ENCODE assay signal across 8 cellular contexts in the genomic region with DNA sequence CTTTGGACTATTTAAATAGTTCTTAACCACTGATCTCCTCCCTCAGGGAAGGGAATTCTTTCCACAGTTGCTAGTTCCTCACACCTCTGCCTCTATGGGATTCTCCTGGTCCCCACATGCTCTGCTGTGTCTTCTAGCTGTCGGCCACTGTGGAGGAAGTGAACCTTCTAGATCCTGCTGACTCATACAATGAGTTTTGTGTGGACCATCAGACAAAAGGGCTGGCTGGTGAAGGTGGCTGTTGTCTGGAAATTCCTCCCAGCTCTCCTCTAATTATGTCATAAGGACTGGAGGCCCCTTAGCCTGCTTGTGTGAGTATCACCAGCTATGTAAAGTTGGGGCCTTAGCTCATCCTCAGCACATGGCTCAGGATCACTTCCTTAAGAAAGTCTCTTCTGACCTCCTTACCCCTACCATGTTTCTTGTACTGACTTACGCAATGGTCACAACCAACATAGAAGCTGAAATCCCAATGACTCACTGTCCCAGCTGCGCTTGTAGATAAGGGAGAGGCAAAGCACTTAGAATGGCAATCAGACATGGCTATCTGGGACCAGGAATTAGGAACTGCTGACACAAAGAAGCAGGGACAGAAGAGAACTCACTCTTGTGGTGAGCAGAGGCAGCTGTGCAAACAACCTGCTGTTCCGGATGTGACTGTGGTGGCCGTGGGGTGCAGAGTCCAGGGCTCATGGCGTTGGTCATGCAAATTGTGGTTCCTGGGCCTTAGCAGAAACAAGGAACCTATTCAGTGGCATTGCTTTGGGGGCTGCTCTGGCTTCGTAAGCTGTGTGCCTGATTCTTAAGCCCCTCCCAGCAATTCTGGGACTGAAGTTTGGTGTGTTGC. TPM values are rescaled to one million over a fixed set of nuclear protein-coding genes. Genes with fewer than 3 reads are reported as not detected.
DNase-seq lines count a peak whose midpoint lies in the region; ATAC-seq lines count a peak whose summit lies in the region.

No MANE protein-coding gene starts in this region.

- DNase-seq in activated T-cell treated with anti-CD3 and anti-CD28 coated beads, Interleukin-2, amount 50 U/mL, for 24 hours = no peak
- no peak for DNase-seq in activated T-cell treated with anti-CD3 and anti-CD28 coated beads, Interleukin-2, amount 50 U/mL, for 1 hour
- peak; percentile 98 for DNase-seq in NCI-H146 treated with DMSO at 0.1 percent for 48 hours (lab: John Stamatoyannopoulos, UW; ENCODE audit: unreplicated experiment)
- DNase-seq in activated naive CD8-positive, alpha-beta T cell treated with anti-CD3 and anti-CD28 coated beads for 36 hours = peak; percentile 9
- DNase-seq in right cardiac atrium = peak; percentile 63 to 81 (median 78)
- no peak for DNase-seq in stimulated activated CD4-positive, alpha-beta T cell treated with anti-CD3 and anti-CD28 coated beads, Interleukin-12 subunit alpha, Interleukin-12 subunit beta, amount 100 ng/mL, for 4 hours

- peak overlapping the region; percentile 62 for H3K27ac ChIP-seq in right cardiac atrium (ENCODE audit: low read length)
- peak overlapping the region; percentile 61 for H3K27ac ChIP-seq in skeletal muscle tissue (ENCODE audit: low read depth, low read length)

- H3K4me3 ChIP-seq in right cardiac atrium (ENCODE audit: low read length) (no peak overlapping the region), skeletal muscle tissue (ENCODE audit: low read length in 3 of 3) (no peak overlapping the region)

- intact Hi-C loops in right cardiac atrium (cut with DNase I) = loop anchor here in 1 of 4 donors (2.0 kb wide), 1 partner anchor 53 kb away; no protein-coding TSS in a partner anchor

- no peaks in the 10 kb centered on the region for H3K4me1 ChIP-seq in right cardiac atrium (ENCODE audit: control insufficient read depth, insufficient read depth, low read length)
- no peaks in the 10 kb centered on the region for H3K4me1 ChIP-seq in skeletal muscle tissue (ENCODE audit: control insufficient read depth in 3 of 3, insufficient read depth in 3 of 3, low read length in 3 of 3)

- H3K9me3 Mint-ChIP-seq in activated T-cell treated with anti-CD3 and anti-CD28 coated beads, Interleukin-2, amount 50 U/mL, for 24 hours = no peaks in the 10 kb centered on the region
- H3K9me3 Mint-ChIP-seq in activated naive CD8-positive, alpha-beta T cell treated with anti-CD3 and anti-CD28 coated beads for 36 hours = no peaks in the 10 kb centered on the region

- no peaks in the 10 kb centered on the region for H3K36me3 Mint-ChIP-seq in activated T-cell treated with anti-CD3 and anti-CD28 coated beads, Interleukin-2, amount 50 U/mL, for 24 hours (ENCODE audit: low read depth)
- H3K36me3 Mint-ChIP-seq in activated naive CD8-positive, alpha-beta T cell treated with anti-CD3 and anti-CD28 coated beads for 36 hours = peaks cover 2% of the 10 kb centered on the region

- peak overlapping the region; percentile 35 for H3K27ac Mint-ChIP-seq in activated T-cell treated with anti-CD3 and anti-CD28 coated beads, Interleukin-2, amount 50 U/mL, for 24 hours
- H3K27ac Mint-ChIP-seq in activated naive CD8-positive, alpha-beta T cell treated with anti-CD3 and anti-CD28 coated beads for 36 hours = no peak overlapping the region

- H3K27me3 Mint-ChIP-seq in activated T-cell treated with anti-CD3 and anti-CD28 coated beads, Interleukin-2, amount 50 U/mL, for 24 hours = no peaks in the 10 kb centered on the region
- no peaks in the 10 kb centered on the region for H3K27me3 Mint-ChIP-seq in activated naive CD8-positive, alpha-beta T cell treated with anti-CD3 and anti-CD28 coated beads for 36 hours

- no peak overlapping the region for H3K9ac ChIP-seq in skeletal muscle tissue (ENCODE audit: low read depth in 1 of 3, low read length in 3 of 3)

- H3K27me3 ChIP-seq in right cardiac atrium (ENCODE audit: control insufficient read depth, insufficient read depth) (no peaks in the 10 kb centered on the region), skeletal muscle tissue (ENCODE audit: control insufficient read depth in 3 of 3, insufficient read depth in 3 of 3, low read length in 3 of 3) (no peaks in the 10 kb centered on the region)

- peaks cover 11% of the 10 kb centered on the region for H3K4me1 Mint-ChIP-seq in activated T-cell treated with anti-CD3 and anti-CD28 coated beads, Interleukin-2, amount 50 U/mL, for 24 hours (ENCODE audit: low read depth)
- H3K4me1 Mint-ChIP-seq in activated naive CD8-positive, alpha-beta T cell treated with anti-CD3 and anti-CD28 coated beads for 36 hours = peaks cover 23% of the 10 kb centered on the region

- 44% methylated on average over 7 of the region's 7 CpGs for WGBS in right cardiac atrium

- peak; percentile 74 for ATAC-seq in HG02870 (IDR thresholded peaks at IDR 0.05; ENCODE audit: unreplicated experiment)
- peak; percentile 93 to 95 for ATAC-seq in right cardiac atrium

- no peaks in the 10 kb centered on the region for H3K36me3 ChIP-seq in skeletal muscle tissue (ENCODE audit: control insufficient read depth in 3 of 3, insufficient read depth in 3 of 3, low read length in 3 of 3)

- H3K4me3 Mint-ChIP-seq in activated T-cell treated with anti-CD3 and anti-CD28 coated beads, Interleukin-2, amount 50 U/mL, for 24 hours = no peak overlapping the region
- H3K4me3 Mint-ChIP-seq in activated naive CD8-positive, alpha-beta T cell treated with anti-CD3 and anti-CD28 coated beads for 36 hours = no peak overlapping the region

- no peaks in the 10 kb centered on the region for H3K9me3 ChIP-seq in right cardiac atrium (ENCODE audit: control insufficient read depth, low read length)
- H3K9me3 ChIP-seq in skeletal muscle tissue (ENCODE audit: control insufficient read depth in 3 of 3, low read length in 3 of 3) = no peaks in the 10 kb centered on the region

RNA-seq across cellular contexts. Expression of gene MACC1, which starts 2.5 kb away (rescaled TPM):
- total RNA-seq in activated naive CD8-positive, alpha-beta T cell treated with anti-CD3 and anti-CD28 coated beads for 36 hours = under 1 TPM; 0.12 to 0.14 TPM
- total RNA-seq in right cardiac atrium (under 1 TPM in 3 of 4 donors, not detected in 1; 0.03 to 0.08 (median 0.06) TPM), skeletal muscle tissue (not detected)
- polyA plus RNA-seq in right cardiac atrium = under 0.01 TPM

Comparison
In these comparisons a context has a peak if more than half of its experiments do, and no peak if none do; other contexts are left out.
1. DNase-seq: peak in NCI-H146 treated with DMSO at 0.1 percent for 48 hours (single experiment), activated naive CD8-positive, alpha-beta T cell treated with anti-CD3 and anti-CD28 coated beads for 36 hours (single experiment) and right cardiac atrium (3 of 3); none in activated T-cell treated with anti-CD3 and anti-CD28 coated beads, Interleukin-2, amount 50 U/mL, for 24 hours (single experiment), activated T-cell treated with anti-CD3 and anti-CD28 coated beads, Interleukin-2, amount 50 U/mL, for 1 hour (single experiment) and stimulated activated CD4-positive, alpha-beta T cell treated with anti-CD3 and anti-CD28 coated beads, Interleukin-12 subunit alpha, Interleukin-12 subunit beta, amount 100 ng/mL, for 4 hours (single experiment).